Comparison of ENCODE assay signal across 8 cellular contexts in the genomic region with DNA sequence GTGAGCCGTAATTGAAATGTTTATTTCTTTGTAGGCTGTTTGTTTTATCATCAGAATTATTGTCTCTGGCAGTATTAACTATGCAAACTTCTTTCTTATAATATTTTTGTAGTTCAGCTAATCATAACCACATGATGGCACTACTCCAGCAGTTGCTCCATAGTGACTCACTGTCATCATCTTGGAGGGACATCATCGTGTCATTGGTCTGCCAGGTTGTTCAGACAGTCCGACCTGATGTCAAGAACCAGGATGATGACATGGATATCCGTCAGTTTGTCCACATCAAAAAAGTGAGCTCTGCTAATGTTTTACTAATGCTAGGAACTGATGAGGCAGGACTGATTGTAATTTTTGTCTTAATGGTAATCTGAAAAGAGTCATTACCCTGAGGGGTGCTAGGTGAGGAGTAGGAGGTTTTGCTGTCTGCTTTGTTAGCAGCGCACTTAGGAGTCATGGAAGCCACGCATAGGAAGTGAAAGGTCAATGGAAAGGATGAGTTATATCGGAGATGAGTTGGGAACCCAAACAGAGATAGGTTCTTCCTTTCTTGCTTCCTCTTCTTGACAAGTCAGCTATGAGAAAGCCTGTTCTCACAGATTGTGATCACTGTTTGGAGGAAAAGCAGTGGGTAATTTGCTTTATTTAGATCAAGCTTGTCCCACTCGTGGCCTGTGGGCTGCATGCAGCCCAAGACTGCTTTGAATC. TPM values are rescaled to one million over a fixed set of nuclear protein-coding genes. Genes with fewer than 3 reads are reported as not detected.
DNase-seq lines count a peak whose midpoint lies in the region; ATAC-seq lines count a peak whose summit lies in the region.

No MANE protein-coding gene starts in this region.

- peak; percentile 68 for ATAC-seq in HG02938 (IDR thresholded peaks at IDR 0.05; ENCODE audit: unreplicated experiment)
- peak; percentile 68 for ATAC-seq in activated T-helper 17 cell treated with anti-CD3 and anti-CD28 coated beads, Interleukin-2, amount 50 U/mL, for 72 hours (replicated peaks)
- ATAC-seq in stimulated activated naive B cell treated with anti-CD40 and anti-IgM and Interleukin-4, amounts not matched to agents 10 μg/mL and 1 μg/mL and 100 μg/mL, for 72 hours (replicated peaks) = peak; percentile 79 to 84

- no peaks in the 10 kb centered on the region for H3K9me3 Mint-ChIP-seq in activated CD4-positive, alpha-beta T cell treated with anti-CD3 and anti-CD28 coated beads, Interleukin-2, amount 10 ng/mL, durations not matched to agents 24 days and 14 days
- no peaks in the 10 kb centered on the region for H3K9me3 Mint-ChIP-seq in activated T-helper 17 cell treated with anti-CD3 and anti-CD28 coated beads, Interleukin-2, amount 50 U/mL, for 72 hours
- H3K9me3 Mint-ChIP-seq in stimulated activated naive B cell treated with anti-CD40 and anti-IgM and Interleukin-4, amounts not matched to agents 10 μg/mL and 1 μg/mL and 100 μg/mL, for 72 hours = no peaks in the 10 kb centered on the region

- H3K4me3 Mint-ChIP-seq in activated CD4-positive, alpha-beta T cell treated with anti-CD3 and anti-CD28 coated beads, Interleukin-2, amount 10 ng/mL, durations not matched to agents 24 days and 14 days = no peak overlapping the region
- peak overlapping the region; percentile 13 for H3K4me3 Mint-ChIP-seq in activated T-helper 17 cell treated with anti-CD3 and anti-CD28 coated beads, Interleukin-2, amount 50 U/mL, for 72 hours
- H3K4me3 Mint-ChIP-seq in stimulated activated naive B cell treated with anti-CD40 and anti-IgM and Interleukin-4, amounts not matched to agents 10 μg/mL and 1 μg/mL and 100 μg/mL, for 72 hours = peak overlapping the region; percentile 1 to 36

- H3K27me3 Mint-ChIP-seq in activated CD4-positive, alpha-beta T cell treated with anti-CD3 and anti-CD28 coated beads, Interleukin-2, amount 10 ng/mL, durations not matched to agents 24 days and 14 days = no peaks in the 10 kb centered on the region
- H3K27me3 Mint-ChIP-seq in activated T-helper 17 cell treated with anti-CD3 and anti-CD28 coated beads, Interleukin-2, amount 50 U/mL, for 72 hours = no peaks in the 10 kb centered on the region
- H3K27me3 Mint-ChIP-seq in stimulated activated naive B cell treated with anti-CD40 and anti-IgM and Interleukin-4, amounts not matched to agents 10 μg/mL and 1 μg/mL and 100 μg/mL, for 72 hours = no peaks in the 10 kb centered on the region

- H3K4me1 Mint-ChIP-seq in activated CD4-positive, alpha-beta T cell treated with anti-CD3 and anti-CD28 coated beads, Interleukin-2, amount 10 ng/mL, durations not matched to agents 24 days and 14 days = peaks cover 24% of the 10 kb centered on the region
- H3K4me1 Mint-ChIP-seq in activated T-helper 17 cell treated with anti-CD3 and anti-CD28 coated beads, Interleukin-2, amount 50 U/mL, for 72 hours = peaks cover 21% of the 10 kb centered on the region
- H3K4me1 Mint-ChIP-seq in stimulated activated naive B cell treated with anti-CD40 and anti-IgM and Interleukin-4, amounts not matched to agents 10 μg/mL and 1 μg/mL and 100 μg/mL, for 72 hours = peaks cover 37 to 73% of the 10 kb centered on the region in 2 donors

- H3K36me3 Mint-ChIP-seq in activated CD4-positive, alpha-beta T cell treated with anti-CD3 and anti-CD28 coated beads, Interleukin-2, amount 10 ng/mL, durations not matched to agents 24 days and 14 days (ENCODE audit: low read depth) = peaks cover 46% of the 10 kb centered on the region
- H3K36me3 Mint-ChIP-seq in activated T-helper 17 cell treated with anti-CD3 and anti-CD28 coated beads, Interleukin-2, amount 50 U/mL, for 72 hours (ENCODE audit: low read depth) = peaks cover 75% of the 10 kb centered on the region
- peaks cover 27 to 46% of the 10 kb centered on the region in 2 donors for H3K36me3 Mint-ChIP-seq in stimulated activated naive B cell treated with anti-CD40 and anti-IgM and Interleukin-4, amounts not matched to agents 10 μg/mL and 1 μg/mL and 100 μg/mL, for 72 hours

- DNase-seq in activated CD4-positive, alpha-beta T cell treated with anti-CD3 and anti-CD28 coated beads, Interleukin-2, amount 10 ng/mL, durations not matched to agents 24 days and 14 days = no peak
- DNase-seq in activated CD4-positive, alpha-beta T cell treated with anti-CD3 and anti-CD28 coated beads for 1 hour = no peak
- DNase-seq in stimulated activated naive B cell treated with anti-CD40 and anti-IgM and Interleukin-4, amounts not matched to agents 10 μg/mL and 1 μg/mL and 100 μg/mL, for 72 hours = peak; percentile 46
- no peak for DNase-seq in NCI-H345 (lab: John Stamatoyannopoulos, UW)
- no peak for DNase-seq in T1000 (lab: John Stamatoyannopoulos, UW)
- no peak for DNase-seq in NK-92 (lab: John Stamatoyannopoulos, UW; ENCODE audit: unreplicated experiment)

- intact Hi-C loops in activated CD4-positive, alpha-beta T cell treated with anti-CD3 and anti-CD28 coated beads, Interleukin-2, amount 10 ng/mL, durations not matched to agents 24 days and 14 days (cut with micrococcal nuclease) = no loop called here

- peak overlapping the region; percentile 9 for H3K27ac Mint-ChIP-seq in activated CD4-positive, alpha-beta T cell treated with anti-CD3 and anti-CD28 coated beads, Interleukin-2, amount 10 ng/mL, durations not matched to agents 24 days and 14 days
- H3K27ac Mint-ChIP-seq in activated T-helper 17 cell treated with anti-CD3 and anti-CD28 coated beads, Interleukin-2, amount 50 U/mL, for 72 hours = no peak overlapping the region
- H3K27ac Mint-ChIP-seq in stimulated activated naive B cell treated with anti-CD40 and anti-IgM and Interleukin-4, amounts not matched to agents 10 μg/mL and 1 μg/mL and 100 μg/mL, for 72 hours = peak overlapping the region; percentile 94

RNA-seq across cellular contexts. Expression of a gene that starts 49.2 kb away (rescaled TPM):
- 27.3 and 29.4 TPM in 2 replicates for total RNA-seq in activated CD4-positive, alpha-beta T cell treated with anti-CD3 and anti-CD28 coated beads, Interleukin-2, amount 10 ng/mL, durations not matched to agents 24 days and 14 days
- 10 to 100 TPM; 20.3 to 23.7 TPM for total RNA-seq in activated T-helper 17 cell treated with anti-CD3 and anti-CD28 coated beads, Interleukin-2, amount 50 U/mL, for 72 hours
